Comparison of ENCODE assay signal across 1 cellular context in the genomic region with DNA sequence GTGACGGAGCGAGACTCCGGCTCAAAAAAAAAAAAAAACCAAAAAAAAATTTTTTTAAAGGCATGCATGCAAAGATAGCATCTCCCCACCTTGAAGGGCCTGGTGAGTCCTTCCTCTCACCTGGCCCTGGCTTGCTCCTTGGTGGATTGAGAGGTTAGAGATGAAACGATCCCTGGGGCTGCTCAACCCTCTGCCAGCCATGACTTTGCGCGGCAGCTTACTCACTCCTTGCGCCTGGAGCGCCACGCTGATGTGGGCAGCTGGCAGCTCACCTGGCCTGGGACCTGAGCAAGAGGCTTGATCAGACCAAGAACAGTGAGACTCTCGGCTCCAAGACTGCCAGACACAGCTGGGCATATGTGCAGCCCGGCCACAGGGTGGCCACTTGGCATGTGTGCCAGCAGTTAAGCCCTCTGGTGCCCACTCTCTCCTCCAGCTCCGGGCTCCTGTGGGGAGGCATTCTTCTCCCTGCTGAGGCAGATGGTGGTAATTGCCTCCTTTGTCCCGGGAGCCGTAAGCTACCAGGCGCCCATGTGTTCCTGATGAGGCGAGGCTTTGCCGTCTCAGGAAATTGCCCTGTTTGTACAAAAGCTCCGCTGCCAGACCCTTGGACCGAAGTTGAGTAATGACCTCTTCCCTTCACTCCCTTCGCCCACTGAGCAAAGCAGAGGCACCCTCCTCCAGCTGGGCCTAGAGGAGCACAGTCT.
TF ChIP-seq lines count a peak whose summit lies in the region.

No MANE protein-coding gene starts in this region.

TF ChIP-seq in SK-N-SH treated with all-trans-retinoic acid at 6 μM for 48 hours, 23 proteins besides CTCF, POLR2A, EP300 and RAD21:
- TF ChIP-seq OSR1 (CRISPR knock-in tag; IDR thresholded peaks at IDR 0.05) = no peak
- no peak for TF ChIP-seq ISL1 (CRISPR knock-in tag; IDR thresholded peaks at IDR 0.05)
- no peak for TF ChIP-seq ZFP3 (CRISPR knock-in tag; IDR thresholded peaks at IDR 0.05)
- TF ChIP-seq SNAI2 (CRISPR knock-in tag; IDR thresholded peaks at IDR 0.05) = no peak
- TF ChIP-seq TSHZ2 (CRISPR knock-in tag; IDR thresholded peaks at IDR 0.05) = no peak
- TF ChIP-seq, protein P1, sequence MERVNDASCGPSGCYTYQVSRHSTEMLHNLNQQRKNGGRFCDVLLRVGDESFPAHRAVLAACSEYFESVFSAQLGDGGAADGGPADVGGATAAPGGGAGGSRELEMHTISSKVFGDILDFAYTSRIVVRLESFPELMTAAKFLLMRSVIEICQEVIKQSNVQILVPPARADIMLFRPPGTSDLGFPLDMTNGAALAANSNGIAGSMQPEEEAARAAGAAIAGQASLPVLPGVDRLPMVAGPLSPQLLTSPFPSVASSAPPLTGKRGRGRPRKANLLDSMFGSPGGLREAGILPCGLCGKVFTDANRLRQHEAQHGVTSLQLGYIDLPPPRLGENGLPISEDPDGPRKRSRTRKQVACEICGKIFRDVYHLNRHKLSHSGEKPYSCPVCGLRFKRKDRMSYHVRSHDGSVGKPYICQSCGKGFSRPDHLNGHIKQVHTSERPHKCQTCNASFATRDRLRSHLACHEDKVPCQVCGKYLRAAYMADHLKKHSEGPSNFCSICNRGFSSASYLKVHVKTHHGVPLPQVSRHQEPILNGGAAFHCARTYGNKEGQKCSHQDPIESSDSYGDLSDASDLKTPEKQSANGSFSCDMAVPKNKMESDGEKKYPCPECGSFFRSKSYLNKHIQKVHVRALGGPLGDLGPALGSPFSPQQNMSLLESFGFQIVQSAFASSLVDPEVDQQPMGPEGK (CRISPR knock-in tag; IDR thresholded peaks at IDR 0.05; ENCODE audit: borderline replicate concordance) = no peak
- no peak for TF ChIP-seq RARB (CRISPR knock-in tag; IDR thresholded peaks at IDR 0.05)
- TF ChIP-seq ZC3H10 (CRISPR knock-in tag; IDR thresholded peaks at IDR 0.05) = no peak
- no peak for TF ChIP-seq GLIS3 (CRISPR knock-in tag; IDR thresholded peaks at IDR 0.05)
- TF ChIP-seq TOX (CRISPR knock-in tag; IDR thresholded peaks at IDR 0.05; ENCODE audit: borderline replicate concordance) = no peak
- no peak for TF ChIP-seq CSRNP3 (CRISPR knock-in tag; IDR thresholded peaks at IDR 0.05)
- no peak for TF ChIP-seq PPARA (CRISPR knock-in tag; IDR thresholded peaks at IDR 0.05; ENCODE audit: borderline replicate concordance)
- TF ChIP-seq CSDC2 (CRISPR knock-in tag; IDR thresholded peaks at IDR 0.05) = no peak
- no peak for TF ChIP-seq ZFP30 (CRISPR knock-in tag; IDR thresholded peaks at IDR 0.05)
